In the genomic region with DNA sequence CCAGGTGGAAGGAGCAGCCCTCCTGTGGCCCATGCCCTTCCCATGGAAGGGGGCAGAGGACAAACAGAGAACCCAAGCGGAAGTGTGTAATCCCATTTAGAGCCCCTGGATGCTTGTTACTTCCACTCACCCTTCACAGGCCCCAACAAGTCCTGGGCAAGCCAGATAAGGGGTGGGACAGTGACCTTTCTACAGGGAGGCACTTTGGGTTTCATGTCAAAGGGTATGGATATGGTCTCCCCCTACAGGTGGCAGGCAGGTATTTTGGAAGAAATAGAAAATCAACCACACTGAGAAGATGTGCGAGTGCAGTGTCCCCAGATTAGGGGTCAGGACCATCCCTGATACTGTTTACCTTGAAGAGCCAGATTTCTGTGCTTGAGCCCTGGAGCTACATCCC, we compare ENCODE assay signal across 12 cellular contexts. TPM values are rescaled to one million over a fixed set of nuclear protein-coding genes. Genes with fewer than 3 reads are reported as not detected.
DNase-seq lines count a peak whose midpoint lies in the region; ATAC-seq and TF ChIP-seq lines count a peak whose summit lies in the region.
"Had no signal": no experiment of that assay in that cellular context is flagged by ENCODE, and none has a peak within 500 bp of the region (broad histone marks: within the 10 kb centered on the region; RNA-seq: fewer than 3 reads in every experiment).

No MANE protein-coding gene starts in this region.

- H3K27me3 Mint-ChIP-seq in endothelial cell (ENCODE audit: unreplicated experiment) (peaks cover 3% of the 10 kb centered on the region), neural crest cell (ENCODE audit: low read depth) (no peaks in the 10 kb centered on the region)
- peaks cover 33% of the 10 kb centered on the region for H3K27me3 Mint-ChIP-seq in activated CD4-positive, alpha-beta T cell treated with anti-CD3 and anti-CD28 coated beads, Interleukin-2, amount 10 ng/mL, durations not matched to agents 24 days and 14 days

- ATAC-seq in GM21737 (IDR thresholded peaks at IDR 0.05; ENCODE audit: unreplicated experiment) (no peak), HG02840 (IDR thresholded peaks at IDR 0.05; ENCODE audit: low FRiP score, unreplicated experiment) (no peak)

- H3K36me3 Mint-ChIP-seq in endothelial cell (ENCODE audit: low read depth, unreplicated experiment) = peaks cover 44% of the 10 kb centered on the region
- peaks cover 48% of the 10 kb centered on the region for H3K36me3 Mint-ChIP-seq in neural crest cell (ENCODE audit: low read depth)
- no peaks in the 10 kb centered on the region for H3K36me3 Mint-ChIP-seq in activated CD4-positive, alpha-beta T cell treated with anti-CD3 and anti-CD28 coated beads, Interleukin-2, amount 10 ng/mL, durations not matched to agents 24 days and 14 days (ENCODE audit: low read depth)
- H3K36me3 Mint-ChIP-seq: activated naive CD4-positive, alpha-beta T cell treated with anti-CD3 and anti-CD28 coated beads, Interleukin-2, amount 10 ng/mL, durations not matched to agents 7 days and 5 days had no signal

- H3K9ac ChIP-seq in Loucy (ENCODE audit: low read depth, low read length, poor library complexity, severe bottlenecking) = no peak overlapping the region

- H3K4me3 Mint-ChIP-seq in endothelial cell (ENCODE audit: unreplicated experiment) = no peak overlapping the region
- no peak overlapping the region for H3K4me3 Mint-ChIP-seq in neural crest cell
- H3K4me3 Mint-ChIP-seq in activated CD4-positive, alpha-beta T cell treated with anti-CD3 and anti-CD28 coated beads, Interleukin-2, amount 10 ng/mL, durations not matched to agents 24 days and 14 days = no peak overlapping the region
- H3K4me3 Mint-ChIP-seq: activated naive CD4-positive, alpha-beta T cell treated with anti-CD3 and anti-CD28 coated beads, Interleukin-2, amount 10 ng/mL, durations not matched to agents 7 days and 5 days had no signal

- no peak overlapping the region for H3K4me3 ChIP-seq in Loucy (ENCODE audit: low read length, poor library complexity, severe bottlenecking)

- H3K36me3 ChIP-seq in Loucy (ENCODE audit: insufficient read depth, low read length) = no peaks in the 10 kb centered on the region

- intact Hi-C loops in activated CD4-positive, alpha-beta T cell treated with anti-CD3 and anti-CD28 coated beads, Interleukin-2, amount 10 ng/mL, durations not matched to agents 24 days and 14 days (cut with micrococcal nuclease) = loop anchor here (2.0 kb wide), 1 partner anchor 31 kb away; no protein-coding TSS in a partner anchor

- H3K27ac Mint-ChIP-seq in endothelial cell (ENCODE audit: unreplicated experiment) (no peak overlapping the region), neural crest cell (ENCODE audit: unreplicated experiment) (no peak overlapping the region)
- H3K27ac Mint-ChIP-seq in activated CD4-positive, alpha-beta T cell treated with anti-CD3 and anti-CD28 coated beads, Interleukin-2, amount 10 ng/mL, durations not matched to agents 24 days and 14 days = no peak overlapping the region
- H3K27ac Mint-ChIP-seq: activated naive CD4-positive, alpha-beta T cell treated with anti-CD3 and anti-CD28 coated beads, Interleukin-2, amount 10 ng/mL, durations not matched to agents 7 days and 5 days had no signal

- no peaks in the 10 kb centered on the region for H3K27me3 ChIP-seq in Loucy (ENCODE audit: insufficient read depth, low read length, poor library complexity, severe bottlenecking)

- H3K9me3 ChIP-seq in Loucy (ENCODE audit: insufficient read depth, low read depth, low read length) = no peaks in the 10 kb centered on the region; the same call in 1 of the 2 replicates

- H3K4me1 Mint-ChIP-seq in endothelial cell (ENCODE audit: unreplicated experiment) = no peaks in the 10 kb centered on the region
- H3K4me1 Mint-ChIP-seq in neural crest cell = peaks cover 25% of the 10 kb centered on the region
- H3K4me1 Mint-ChIP-seq in activated CD4-positive, alpha-beta T cell treated with anti-CD3 and anti-CD28 coated beads, Interleukin-2, amount 10 ng/mL, durations not matched to agents 24 days and 14 days = peaks cover 12% of the 10 kb centered on the region
- H3K4me1 Mint-ChIP-seq: activated naive CD4-positive, alpha-beta T cell treated with anti-CD3 and anti-CD28 coated beads, Interleukin-2, amount 10 ng/mL, durations not matched to agents 7 days and 5 days had no signal

- H3K4me2 ChIP-seq in Loucy (ENCODE audit: low read depth, low read length, poor library complexity, severe bottlenecking) = no peak overlapping the region

- H3K79me2 ChIP-seq in Loucy (ENCODE audit: insufficient read depth, low read length) = no peaks in the 10 kb centered on the region

- H3F3A ChIP-seq in Loucy (ENCODE audit: low read depth) = no peaks in the 10 kb centered on the region

- TF ChIP-seq CTCF in GM10266 (IDR thresholded peaks at IDR 0.05; ENCODE audit: control insufficient read depth, insufficient read depth, low read depth, missing control alignments) = peak; percentile 34
- peak; percentile 59 for TF ChIP-seq CTCF in Loucy (conservative IDR thresholded peaks at IDR 0.05; ENCODE audit: low read length)
- peak; percentile 44 for TF ChIP-seq CTCF in endothelial cell (IDR thresholded peaks at IDR 0.05; ENCODE audit: unreplicated experiment)
- peak; percentile 44 for TF ChIP-seq CTCF in neural crest cell (conservative IDR thresholded peaks at IDR 0.05)

- DNase-seq in GM10266 (ENCODE audit: extremely low spot score) (no peak), endothelial cell (ENCODE audit: low spot score) (no peak), neural crest cell (ENCODE audit: low read depth, low spot score) (no peak)
- no peak for DNase-seq in activated CD4-positive, alpha-beta T cell treated with anti-CD3 and anti-CD28 coated beads, Interleukin-2, amount 10 ng/mL, durations not matched to agents 24 days and 14 days
- no peak for DNase-seq in activated effector memory CD4-positive, alpha-beta T cell treated with anti-CD3 and anti-CD28 coated beads, Interleukin-2, amount 50 U/mL, for 16 hours
- DNase-seq: activated naive CD4-positive, alpha-beta T cell treated with anti-CD3 and anti-CD28 coated beads, Interleukin-2, amount 10 ng/mL, durations not matched to agents 7 days and 5 days; hippocampal formation; KG1; SHP77 had no signal

- no peaks in the 10 kb centered on the region for H3K9me2 ChIP-seq in Loucy (replicated peaks; ENCODE audit: low read depth, low read length)

- H3K9me3 Mint-ChIP-seq in endothelial cell (ENCODE audit: unreplicated experiment) = no peaks in the 10 kb centered on the region
- no peaks in the 10 kb centered on the region for H3K9me3 Mint-ChIP-seq in neural crest cell
- no peaks in the 10 kb centered on the region for H3K9me3 Mint-ChIP-seq in activated CD4-positive, alpha-beta T cell treated with anti-CD3 and anti-CD28 coated beads, Interleukin-2, amount 10 ng/mL, durations not matched to agents 24 days and 14 days
- H3K9me3 Mint-ChIP-seq: activated naive CD4-positive, alpha-beta T cell treated with anti-CD3 and anti-CD28 coated beads, Interleukin-2, amount 10 ng/mL, durations not matched to agents 7 days and 5 days had no signal

- H2AFZ ChIP-seq in Loucy (ENCODE audit: low read length) = no peak overlapping the region

- peaks cover 3% of the 10 kb centered on the region for H3K4me1 ChIP-seq in Loucy (ENCODE audit: insufficient read depth, low read length, poor library complexity, severe bottlenecking)

- no peaks in the 10 kb centered on the region for H4K20me1 ChIP-seq in Loucy (ENCODE audit: insufficient read depth, low read length, poor library complexity, severe bottlenecking)

RNA-seq across cellular contexts. Expression of gene MPEG1, which starts 11.4 kb away (rescaled TPM):
- total RNA-seq in endothelial cell (ENCODE audit: unreplicated experiment) = not detected
- not detected in 2 replicates for total RNA-seq in neural crest cell
- not detected in 2 replicates for total RNA-seq in activated CD4-positive, alpha-beta T cell treated with anti-CD3 and anti-CD28 coated beads, Interleukin-2, amount 10 ng/mL, durations not matched to agents 24 days and 14 days

RNA-seq across cellular contexts. Expression of gene DTX4, which starts 29.4 kb away (rescaled TPM):
- total RNA-seq in endothelial cell (ENCODE audit: unreplicated experiment) (29.4 TPM), neural crest cell (129 and 139 TPM in 2 replicates)
- 0.17 and 0.47 TPM in 2 replicates for total RNA-seq in activated CD4-positive, alpha-beta T cell treated with anti-CD3 and anti-CD28 coated beads, Interleukin-2, amount 10 ng/mL, durations not matched to agents 24 days and 14 days

RNA-seq across cellular contexts. Expression of gene FAM111A, which starts 58.7 kb away (rescaled TPM):
- total RNA-seq in endothelial cell (ENCODE audit: unreplicated experiment) = 30.8 TPM
- total RNA-seq in neural crest cell = 23.4 and 25.8 TPM in 2 replicates
- total RNA-seq in activated CD4-positive, alpha-beta T cell treated with anti-CD3 and anti-CD28 coated beads, Interleukin-2, amount 10 ng/mL, durations not matched to agents 24 days and 14 days = 62.2 and 71.2 TPM in 2 replicates

Comparison
In these comparisons a context has a peak if more than half of its experiments do, and no peak if none do; other contexts are left out.
1. RNA of gene DTX4, which starts 29.4 kb away (total RNA-seq): 129 to 139 TPM in neural crest cell and 29.4 TPM in endothelial cell (single experiment); 0.17 to 0.47 TPM in activated CD4-positive, alpha-beta T cell treated with anti-CD3 and anti-CD28 coated beads, Interleukin-2, amount 10 ng/mL, durations not matched to agents 24 days and 14 days; every median in the first group is over 10 times any median in the second.
2. Peak in every context shown above with its lines, with median percentiles within 50 percentile points of each other: CTCF ChIP-seq.